ENCODE assay signal across 22 cellular contexts in genomic region chr7:137886706-137887105, GRCh38. TPM values are rescaled to one million over a fixed set of nuclear protein-coding genes. Genes with fewer than 3 reads are reported as not detected.
A peak's percentile ranks its signal among the peaks of the same experiment; 100 is the strongest.
DNase-seq lines count a peak whose midpoint lies in the region; ATAC-seq, FAIRE-seq and TF ChIP-seq lines count a peak whose summit lies in the region.
"Had no signal": no experiment of that assay in that cellular context is flagged by ENCODE, and none has a peak within 500 bp of the region (broad histone marks: within the 10 kb centered on the region; RNA-seq: fewer than 3 reads in every experiment).

No MANE protein-coding gene starts in this region.

- H3K9ac ChIP-seq in astrocyte (ENCODE audit: low read length) = peak overlapping the region; percentile 23

- no peak for DNase-seq in breast epithelium (ENCODE audit: low spot score in 2 of 2)
- DNase-seq in MCF 10A (ENCODE audit: unreplicated experiment) = no peak
- peak; percentile 36 for DNase-seq in astrocyte (ENCODE audit: low read depth)
- DNase-seq in glutamatergic neuron = no peak
- no peak for DNase-seq in thoracic aorta (ENCODE audit: low spot score)
- no peak for DNase-seq in head of caudate nucleus
- no peak for DNase-seq in NCI-H1436 (lab: John Stamatoyannopoulos, UW)
- DNase-seq: activated CD4-positive, alpha-beta T cell treated with anti-CD3 and anti-CD28 coated beads, Interleukin-2, amount 50 U/mL, for 48 hours; activated naive CD4-positive, alpha-beta T cell treated with anti-CD3 and anti-CD28 coated beads, Interleukin-2, amount 50 U/mL, for 16 hours; activated T-cell treated with anti-CD3 and anti-CD28 coated beads for 4 hours; CD4-positive, alpha-beta memory T cell; DND-41; hippocampal formation; KG1; NCI-H524 treated with DMSO at 0.1 percent for 48 hours; stimulated activated CD4-positive, alpha-beta T cell treated with anti-CD3 and anti-CD28 coated beads, Interleukin-12 subunit alpha, Interleukin-12 subunit beta, amount 100 ng/mL, for 4 hours; SW 1271 had no signal

- H4K20me1 ChIP-seq in astrocyte (ENCODE audit: insufficient read depth, low read length) = no peaks in the 10 kb centered on the region

- H3K9me3 Mint-ChIP-seq in MCF 10A (ENCODE audit: unreplicated experiment) (no peaks in the 10 kb centered on the region), astrocyte (ENCODE audit: unreplicated experiment) (no peaks in the 10 kb centered on the region), glutamatergic neuron (ENCODE audit: unreplicated experiment) (peaks cover 7% of the 10 kb centered on the region)
- H3K9me3 Mint-ChIP-seq: CD4-positive, alpha-beta memory T cell; natural killer cell treated with Interleukin-12 subunit alpha and Interleukin-12 subunit beta and Interleukin-15 and Interleukin-18, amount 100 ng/mL, for 72 hours had no signal

- H3K4me1 Mint-ChIP-seq in MCF 10A (ENCODE audit: insufficient read depth, unreplicated experiment) (peaks cover 19% of the 10 kb centered on the region), astrocyte (ENCODE audit: low read depth, unreplicated experiment) (peaks cover 32% of the 10 kb centered on the region), glutamatergic neuron (ENCODE audit: low read depth, unreplicated experiment) (peaks cover 26% of the 10 kb centered on the region)

- H3K4me3 Mint-ChIP-seq in MCF 10A (ENCODE audit: unreplicated experiment) (no peak overlapping the region), astrocyte (ENCODE audit: unreplicated experiment) (no peak overlapping the region), glutamatergic neuron (ENCODE audit: unreplicated experiment) (no peak overlapping the region)
- H3K4me3 Mint-ChIP-seq: natural killer cell treated with Interleukin-12 subunit alpha and Interleukin-12 subunit beta and Interleukin-15 and Interleukin-18, amount 100 ng/mL, for 72 hours had no signal

- no peak overlapping the region for H3K4me2 ChIP-seq in astrocyte (ENCODE audit: low read length)

- H3K4me1 ChIP-seq in breast epithelium (no peaks in the 10 kb centered on the region), astrocyte (ENCODE audit: insufficient read depth, low read length) (peaks cover 32% of the 10 kb centered on the region), thoracic aorta (ENCODE audit: control insufficient read depth in 1 of 2, low read depth in 2 of 2) (peaks cover 18 to 53% of the 10 kb centered on the region in 2 donors)

- H3K4me3 ChIP-seq in breast epithelium (no peak overlapping the region), astrocyte (ENCODE audit: insufficient read depth, low read depth, low read length) (no peak overlapping the region), thoracic aorta (no peak overlapping the region)
- H3K4me3 ChIP-seq: tibial nerve had no signal

- CTCF ChIA-PET in MCF 10A (lab: Yijun Ruan, JAX) = interaction anchor here (0.7 to 9.0 kb wide), 3 partner anchors 151 to 231 kb away, joined by 3 to 53 read pairs (median 3); no protein-coding TSS in a partner anchor

- H2AFZ ChIP-seq in astrocyte (ENCODE audit: low read depth, low read length) = no peak overlapping the region

- TF ChIP-seq POLR2A in breast epithelium (IDR thresholded peaks at IDR 0.05) = no peak

- TF ChIP-seq CTCF in breast epithelium (IDR thresholded peaks at IDR 0.05) (no peak), MCF 10A (IDR thresholded peaks at IDR 0.05; ENCODE audit: unreplicated experiment) (no peak), astrocyte (IDR thresholded peaks at IDR 0.05; ENCODE audit: insufficient read depth, low read depth, low read length) (no peak), glutamatergic neuron (IDR thresholded peaks at IDR 0.05; ENCODE audit: partially characterized antibody, unreplicated experiment) (no peak), thoracic aorta (IDR thresholded peaks at IDR 0.05) (no peak)

- no peaks in the 10 kb centered on the region for H3K27me3 Mint-ChIP-seq in MCF 10A (ENCODE audit: insufficient read depth, unreplicated experiment)
- no peaks in the 10 kb centered on the region for H3K27me3 Mint-ChIP-seq in astrocyte (ENCODE audit: low read depth, unreplicated experiment)
- peaks cover 11% of the 10 kb centered on the region for H3K27me3 Mint-ChIP-seq in glutamatergic neuron (ENCODE audit: unreplicated experiment)
- H3K27me3 Mint-ChIP-seq: CD4-positive, alpha-beta memory T cell; natural killer cell treated with Interleukin-12 subunit alpha and Interleukin-12 subunit beta and Interleukin-15 and Interleukin-18, amount 100 ng/mL, for 72 hours had no signal

- intact Hi-C loops in breast epithelium (cut with DNase I; ENCODE audit: low total_unique reads) (no loop called here), MCF 10A (cut with micrococcal nuclease) (no loop called here), head of caudate nucleus (cut with DNase I) (no loop called here)

- no TSS peak for BruUV-seq in MCF 10A (replicated peaks; lab: Mats Ljungman, UMichigan)

- H3K27me3 ChIP-seq in breast epithelium (no peaks in the 10 kb centered on the region), astrocyte (ENCODE audit: insufficient read depth, low read length) (no peaks in the 10 kb centered on the region), thoracic aorta (replicated peaks; ENCODE audit: insufficient read depth) (no peaks in the 10 kb centered on the region)
- H3K27me3 ChIP-seq: tibial nerve had no signal

- POLR2A ChIA-PET in MCF 10A (lab: Yijun Ruan, JAX) = no interaction called here

- peaks cover 6% of the 10 kb centered on the region in 2 donors for H3K9me3 ChIP-seq in breast epithelium
- no peaks in the 10 kb centered on the region for H3K9me3 ChIP-seq in astrocyte (ENCODE audit: insufficient read depth, low read depth, low read length)
- no peaks in the 10 kb centered on the region for H3K9me3 ChIP-seq in thoracic aorta

- H3K36me3 Mint-ChIP-seq in MCF 10A (ENCODE audit: insufficient read depth, unreplicated experiment) (peaks cover 58% of the 10 kb centered on the region), astrocyte (ENCODE audit: low read depth, unreplicated experiment) (peaks cover 36% of the 10 kb centered on the region), glutamatergic neuron (ENCODE audit: unreplicated experiment) (peaks cover 6% of the 10 kb centered on the region)

- peaks cover 9% of the 10 kb centered on the region for H3K79me2 ChIP-seq in astrocyte (ENCODE audit: insufficient read depth, low read length)

- H3K27ac Mint-ChIP-seq in MCF 10A (ENCODE audit: low read depth, unreplicated experiment) (no peak overlapping the region), astrocyte (ENCODE audit: unreplicated experiment) (peak overlapping the region; percentile 79), glutamatergic neuron (ENCODE audit: unreplicated experiment) (peak overlapping the region; percentile 46)

- peak overlapping the region; percentile 66 to 68 for H3K27ac ChIP-seq in breast epithelium
- H3K27ac ChIP-seq in astrocyte (ENCODE audit: low read depth, low read length) = peak overlapping the region; percentile 1
- peak overlapping the region; percentile 49 to 58 for H3K27ac ChIP-seq in thoracic aorta
- H3K27ac ChIP-seq: tibial nerve had no signal

- H3K36me3 ChIP-seq in breast epithelium (peaks cover 18% of the 10 kb centered on the region), astrocyte (ENCODE audit: insufficient read depth, low read length) (peaks cover 39% of the 10 kb centered on the region), thoracic aorta (peaks cover 31% of the 10 kb centered on the region)

- FAIRE-seq in astrocyte (lab: Jason Lieb, UNC) = no peak
- FAIRE-seq: H54, keratinocyte had no signal

- no peak for ATAC-seq in thoracic aorta (ENCODE audit: insufficient number of reproducible peaks, low FRiP score, low read depth)
- no peak for ATAC-seq in GM18498 (IDR thresholded peaks at IDR 0.05; ENCODE audit: unreplicated experiment)
- ATAC-seq: natural killer cell treated with Interleukin-12 subunit alpha and Interleukin-12 subunit beta and Interleukin-15 and Interleukin-18, amount 100 ng/mL, for 72 hours had no signal

RNA-seq across cellular contexts. Expression of gene DGKI, which starts 39.9 kb away (rescaled TPM):
- total RNA-seq in breast epithelium (1 to 10 TPM; 2.7 to 4.1 (median 2.9) TPM), MCF 10A (2022) (1.4 and 1.7 TPM in 2 replicates), astrocyte (6.3 and 7.5 TPM in 2 replicates), glutamatergic neuron (ENCODE audit: unreplicated experiment) (19.4 TPM), thoracic aorta (10 to 100 TPM; 10.3 to 22.3 TPM)

Comparison
In these comparisons a context has a peak if more than half of its experiments do, and no peak if none do; other contexts are left out.
1. H3K27ac ChIP-seq: peak in every context shown above with its lines; median percentile 67 in breast epithelium; 54 in thoracic aorta; 1 in astrocyte.